Comparison of ENCODE assay signal across 9 cellular contexts in genomic region chr18:57748770-57749603, GRCh38. TPM values are rescaled to one million over a fixed set of nuclear protein-coding genes. Genes with fewer than 3 reads are reported as not detected.
DNase-seq lines count a peak whose midpoint lies in the region; ATAC-seq, FAIRE-seq and TF ChIP-seq lines count a peak whose summit lies in the region.
"Had no signal": no experiment of that assay in that cellular context is flagged by ENCODE, and none has a peak within 500 bp of the region (broad histone marks: within the 10 kb centered on the region; RNA-seq: fewer than 3 reads in every experiment).

No MANE protein-coding gene starts in this region.

- H3K27ac Mint-ChIP-seq in activated naive CD4-positive, alpha-beta T cell treated with anti-CD3 and anti-CD28 coated beads for 36 hours, result no peak overlapping the region
- no peak overlapping the region for H3K27ac Mint-ChIP-seq in activated T-cell treated with anti-CD3 and anti-CD28 coated beads, Interleukin-2, amount 50 U/mL, for 72 hours
- H3K27ac Mint-ChIP-seq: activated naive CD8-positive, alpha-beta T cell treated with anti-CD3 and anti-CD28 coated beads, Interleukin-2, amount 10 ng/mL, durations not matched to agents 7 days and 5 days had no signal

- dilution Hi-C loops in keratinocyte (cut with MboI; ENCODE audit: extremely low pct_ligation_motif_present, low sequenced_read_pairs), result no loop called here

- H3K4me2 ChIP-seq in OCI-LY7 (ENCODE audit: low read length), result peak overlapping the region; percentile 54
- H3K4me2 ChIP-seq in keratinocyte (ENCODE audit: control insufficient read depth, extremely low read depth, insufficient read depth, low read depth, low read length), result peak overlapping the region; percentile 20

- H3K79me2 ChIP-seq in OCI-LY7 (ENCODE audit: insufficient read depth, low read depth, low read length) (no peaks in the 10 kb centered on the region; the same call in 1 of the 2 replicates), keratinocyte (ENCODE audit: control insufficient read depth, insufficient read depth, low read length) (peaks cover 5% of the 10 kb centered on the region)

- H2AFZ ChIP-seq in OCI-LY7 (ENCODE audit: low read length) (no peak overlapping the region), keratinocyte (ENCODE audit: control insufficient read depth, low read length) (no peak overlapping the region)

- H3K4me3 ChIP-seq in OCI-LY7 (ENCODE audit: low read depth, low read length, poor library complexity, severe bottlenecking) (no peak overlapping the region), keratinocyte (ENCODE audit: control insufficient read depth in 2 of 3, extremely low read depth in 1 of 3, insufficient read depth in 2 of 3, low read depth in 1 of 3, low read length in 3 of 3) (no peak overlapping the region)

- no peaks in the 10 kb centered on the region for H3K9me1 ChIP-seq in keratinocyte (ENCODE audit: control insufficient read depth, extremely low read depth, insufficient read depth, low read length)

- H3K9me3 ChIP-seq in OCI-LY7 (ENCODE audit: low read length), result no peaks in the 10 kb centered on the region
- H3K9me3 ChIP-seq in keratinocyte (ENCODE audit: control insufficient read depth, low read depth, low read length), result no peaks in the 10 kb centered on the region

- peak; percentile 89 for FAIRE-seq in keratinocyte (lab: Jason Lieb, UNC)

- no peak overlapping the region for H3K9ac ChIP-seq in keratinocyte (ENCODE audit: control insufficient read depth, extremely low read depth, insufficient read depth, low read length)

- H3K9me3 Mint-ChIP-seq in activated naive CD4-positive, alpha-beta T cell treated with anti-CD3 and anti-CD28 coated beads for 36 hours, result no peaks in the 10 kb centered on the region
- no peaks in the 10 kb centered on the region for H3K9me3 Mint-ChIP-seq in activated T-cell treated with anti-CD3 and anti-CD28 coated beads, Interleukin-2, amount 50 U/mL, for 72 hours

- peaks cover 3% of the 10 kb centered on the region for H3K4me1 Mint-ChIP-seq in activated naive CD4-positive, alpha-beta T cell treated with anti-CD3 and anti-CD28 coated beads for 36 hours (ENCODE audit: low read depth)
- peaks cover 15% of the 10 kb centered on the region for H3K4me1 Mint-ChIP-seq in activated T-cell treated with anti-CD3 and anti-CD28 coated beads, Interleukin-2, amount 50 U/mL, for 72 hours (ENCODE audit: low read depth)

- H3K4me3 Mint-ChIP-seq in activated naive CD4-positive, alpha-beta T cell treated with anti-CD3 and anti-CD28 coated beads for 36 hours, result no peak overlapping the region
- H3K4me3 Mint-ChIP-seq in activated T-cell treated with anti-CD3 and anti-CD28 coated beads, Interleukin-2, amount 50 U/mL, for 72 hours, result no peak overlapping the region
- H3K4me3 Mint-ChIP-seq: activated naive CD8-positive, alpha-beta T cell treated with anti-CD3 and anti-CD28 coated beads, Interleukin-2, amount 10 ng/mL, durations not matched to agents 7 days and 5 days had no signal

- H3K36me3 Mint-ChIP-seq in activated naive CD4-positive, alpha-beta T cell treated with anti-CD3 and anti-CD28 coated beads for 36 hours (ENCODE audit: low read depth), result no peaks in the 10 kb centered on the region
- H3K36me3 Mint-ChIP-seq in activated T-cell treated with anti-CD3 and anti-CD28 coated beads, Interleukin-2, amount 50 U/mL, for 72 hours (ENCODE audit: insufficient read depth in 2 of 2), result no peaks in the 10 kb centered on the region
- H3K36me3 Mint-ChIP-seq: activated naive CD8-positive, alpha-beta T cell treated with anti-CD3 and anti-CD28 coated beads, Interleukin-2, amount 10 ng/mL, durations not matched to agents 7 days and 5 days had no signal

- H4K20me1 ChIP-seq in OCI-LY7 (ENCODE audit: insufficient read depth, low read length) (no peaks in the 10 kb centered on the region), keratinocyte (ENCODE audit: control insufficient read depth, extremely low read depth, insufficient read depth, low read length) (no peaks in the 10 kb centered on the region)

- peak; percentile 96 for ATAC-seq in GM19452 (IDR thresholded peaks at IDR 0.05; ENCODE audit: unreplicated experiment)
- ATAC-seq in HG03378 (IDR thresholded peaks at IDR 0.05; ENCODE audit: unreplicated experiment), result peak; percentile 95
- no peak for ATAC-seq in activated T-cell treated with anti-CD3 and anti-CD28 coated beads, Interleukin-2, amount 50 U/mL, for 72 hours (replicated peaks in 1 of 2)
- no peak for ATAC-seq in Right ventricle myocardium superior (ENCODE audit: poor library complexity)

- no TSS peak for BruUV-seq in OCI-LY7 (replicated peaks; lab: Mats Ljungman, UMichigan)

- H3K36me3 ChIP-seq in OCI-LY7 (ENCODE audit: insufficient read depth, low read length), result no peaks in the 10 kb centered on the region
- H3K36me3 ChIP-seq in keratinocyte (ENCODE audit: control insufficient read depth in 2 of 2, extremely low read depth in 1 of 2, insufficient read depth in 2 of 2, low read length in 2 of 2), result no peaks in the 10 kb centered on the region

- peak; percentile 56 for DNase-seq in CD1c-positive myeloid dendritic cell (ENCODE audit: extremely low spot score)
- DNase-seq in OCI-LY7 (ENCODE audit: low spot score), result peak; percentile 12
- DNase-seq in keratinocyte (ENCODE audit: low read depth, low spot score), result no peak
- DNase-seq in activated naive CD4-positive, alpha-beta T cell treated with anti-CD3 and anti-CD28 coated beads for 36 hours, result no peak
- DNase-seq in activated T-cell treated with anti-CD3 and anti-CD28 coated beads, Interleukin-2, amount 50 U/mL, for 72 hours, result no peak
- no peak for DNase-seq in Right ventricle myocardium superior
- DNase-seq: activated naive CD8-positive, alpha-beta T cell treated with anti-CD3 and anti-CD28 coated beads, Interleukin-2, amount 10 ng/mL, durations not matched to agents 7 days and 5 days had no signal

- no peaks in the 10 kb centered on the region for H3K9me2 ChIP-seq in OCI-LY7 (ENCODE audit: insufficient read depth, low read length)

- H3K27me3 ChIP-seq in keratinocyte (ENCODE audit: control insufficient read depth, extremely low read depth, insufficient read depth, low read length), result no peaks in the 10 kb centered on the region

- CTCF ChIA-PET in OCI-LY7 (lab: Charles Lee; ENCODE audit: unreplicated experiment), result no interaction called here
- CTCF ChIA-PET in activated naive CD4-positive, alpha-beta T cell treated with anti-CD3 and anti-CD28 coated beads for 36 hours (lab: Charles Lee), result no interaction called here

- no peaks in the 10 kb centered on the region for H3K27me3 Mint-ChIP-seq in activated naive CD4-positive, alpha-beta T cell treated with anti-CD3 and anti-CD28 coated beads for 36 hours (ENCODE audit: low read depth)
- no peaks in the 10 kb centered on the region for H3K27me3 Mint-ChIP-seq in activated T-cell treated with anti-CD3 and anti-CD28 coated beads, Interleukin-2, amount 50 U/mL, for 72 hours (ENCODE audit: low read depth)
- H3K27me3 Mint-ChIP-seq: activated naive CD8-positive, alpha-beta T cell treated with anti-CD3 and anti-CD28 coated beads, Interleukin-2, amount 10 ng/mL, durations not matched to agents 7 days and 5 days had no signal

- intact Hi-C loops in OCI-LY7 (cut with micrococcal nuclease; ENCODE audit: unreplicated experiment) (no loop called here), Right ventricle myocardium superior (cut with DNase I) (no loop called here)
- intact Hi-C loops in activated naive CD4-positive, alpha-beta T cell treated with anti-CD3 and anti-CD28 coated beads for 36 hours (cut with micrococcal nuclease), result no loop called here

- POLR2A ChIA-PET in OCI-LY7 (lab: Charles Lee), result interaction anchor here (1.1 kb wide), 1 partner anchor 8 kb away, joined by 5 read pairs; no protein-coding TSS in a partner anchor

- peaks cover 20% of the 10 kb centered on the region for H3K4me1 ChIP-seq in OCI-LY7 (ENCODE audit: insufficient read depth, low read length, poor library complexity, severe bottlenecking)
- peaks cover 18% of the 10 kb centered on the region for H3K4me1 ChIP-seq in keratinocyte (ENCODE audit: control insufficient read depth, extremely low read depth, insufficient read depth, low read length)

- TF ChIP-seq CTCF in OCI-LY7 (conservative IDR thresholded peaks at IDR 0.05; ENCODE audit: low read length) (no peak), keratinocyte (optimal IDR thresholded peaks at IDR 0.05 in 1 of 3, IDR thresholded peaks at IDR 0.05 in 1 of 3, conservative IDR thresholded peaks at IDR 0.05 in 1 of 3; ENCODE audit: extremely low read depth in 1 of 3, insufficient read depth in 2 of 3, low read length in 3 of 3) (no peak)

- no peak overlapping the region for H3K27ac ChIP-seq in OCI-LY7 (ENCODE audit: low read depth, low read length, poor library complexity, severe bottlenecking)
- H3K27ac ChIP-seq in keratinocyte (ENCODE audit: control insufficient read depth, insufficient read depth, low read length), result no peak overlapping the region

RNA-seq across cellular contexts. Expression of gene ATP8B1, which starts 54.1 kb away (rescaled TPM):
- not detected in 2 replicates for total RNA-seq in OCI-LY7 (2014; rRNA removed; shearing (Covaris generic))
- total RNA-seq in OCI-LY7 (2022) (not detected in 2 replicates), Right ventricle myocardium superior (5.9 TPM)
- 14.6 to 20.4 TPM (median 15.7 TPM) in 3 replicates for polyA plus RNA-seq in keratinocyte
- 19.7 TPM for polyA plus RNA-seq in keratinocyte (2011; ENCODE audit: low read depth)
- polyA plus RNA-seq in keratinocyte (2011; cell fraction: cytosol; rRNA removed), result 6.4 and 11.7 TPM in 2 replicates
- 17.7 and 22.2 TPM in 2 replicates for polyA plus RNA-seq in keratinocyte (2011; cell fraction: nucleus; rRNA removed)
- polyA plus RNA-seq in keratinocyte (2012; ENCODE audit: low replicate concordance), result 8.7 and 8.9 TPM in 2 replicates
- polyA minus RNA-seq in keratinocyte, result 8.7 to 37.3 TPM (median 21.5 TPM) in 3 replicates
- 10.0 TPM for polyA minus RNA-seq in keratinocyte (2011; cell fraction: cytosol; rRNA and poly(A)+ RNA removed)
- 27.5 and 45.5 TPM in 2 replicates for polyA minus RNA-seq in keratinocyte (2011; cell fraction: nucleus; rRNA and poly(A)+ RNA removed)
- total RNA-seq in activated naive CD4-positive, alpha-beta T cell treated with anti-CD3 and anti-CD28 coated beads for 36 hours, result not detected
- not detected for total RNA-seq in activated T-cell treated with anti-CD3 and anti-CD28 coated beads, Interleukin-2, amount 50 U/mL, for 72 hours

Comparison
In these comparisons a context has a peak if more than half of its experiments do, and no peak if none do; other contexts are left out.
1. DNase-seq: peak in CD1c-positive myeloid dendritic cell (single experiment) and OCI-LY7 (single experiment); none in keratinocyte (single experiment), activated naive CD4-positive, alpha-beta T cell treated with anti-CD3 and anti-CD28 coated beads for 36 hours (single experiment), activated T-cell treated with anti-CD3 and anti-CD28 coated beads, Interleukin-2, amount 50 U/mL, for 72 hours (0 of 2) and Right ventricle myocardium superior (single experiment).
2. ATAC-seq: peak in GM19452 (single experiment) and HG03378 (single experiment); none in activated T-cell treated with anti-CD3 and anti-CD28 coated beads, Interleukin-2, amount 50 U/mL, for 72 hours (0 of 2) and Right ventricle myocardium superior (single experiment).